In genomic region chr18:39209173-39209572, GRCh38 we compare ENCODE assay signal across 33 cellular contexts.
"Had no signal": no experiment of that assay in that cellular context is flagged by ENCODE, and none has a peak within 500 bp of the region (broad histone marks: within the 10 kb centered on the region; RNA-seq: fewer than 3 reads in every experiment).

No MANE protein-coding gene starts in this region.

- H3K4me3 ChIP-seq: MG63 had no signal

- DNase-seq: Karpas-422, MG63, MM.1S, NCI-H1048, NCI-H1092, NCI-H1092 treated with DMSO at 0.1 percent for 48 hours, NCI-H1105, NCI-H1105 treated with DMSO at 0.1 percent for 48 hours, NCI-H1417, NCI-H1417 treated with DMSO at 0.1 percent for 48 hours, NCI-H1436, NCI-H1436 treated with DMSO at 0.1 percent for 48 hours, NCI-H146, NCI-H1694, NCI-H1694 treated with DMSO at 0.1 percent for 48 hours, NCI-H187, NCI-H187 treated with DMSO at 0.1 percent for 48 hours, NCI-H1930, NCI-H2029, NCI-H2029 treated with DMSO at 0.1 percent for 48 hours, NCI-H2081, NCI-H2081 treated with DMSO at 0.1 percent for 48 hours, NCI-H2107, NCI-H2171, NCI-H2171 treated with DMSO at 0.1 percent for 48 hours, NCI-H2227 treated with DMSO at 0.1 percent for 48 hours, NCI-H226, NCI-H345, NCI-H446, NCI-H446 treated with DMSO at 0.1 percent for 48 hours, NCI-H510A, NCI-H510A treated with DMSO at 0.1 percent for 48 hours, NCI-H524 had no signal

- H3K36me3 ChIP-seq: MG63 had no signal

- H3K27me3 ChIP-seq: MG63 had no signal

- H3K9me3 ChIP-seq: MG63 had no signal
